Comparison of ENCODE assay signal across 10 cellular contexts in genomic region chr15:56608140-56608778, GRCh38.
DNase-seq lines count a peak whose midpoint lies in the region; ATAC-seq and TF ChIP-seq lines count a peak whose summit lies in the region.
"Had no signal": no experiment of that assay in that cellular context is flagged by ENCODE, and none has a peak within 500 bp of the region (broad histone marks: within the 10 kb centered on the region; RNA-seq: fewer than 3 reads in every experiment).

No MANE protein-coding gene starts in this region.

- no peak overlapping the region for H3K14ac ChIP-seq in IMR-90 (replicated peaks; ENCODE audit: low read depth, low read length)

- H3K9me3 ChIP-seq in IMR-90 (ENCODE audit: control insufficient read depth, insufficient read depth, low read length) (no peaks in the 10 kb centered on the region), mucosa of descending colon (peaks cover 7% of the 10 kb centered on the region), right atrium auricular region (peaks cover 0 to 17% of the 10 kb centered on the region in 2 donors), stomach (peaks cover 0 to 14% (median under 1%) of the 10 kb centered on the region in 4 donors)

- no peaks in the 10 kb centered on the region for H4K20me1 ChIP-seq in IMR-90 (ENCODE audit: insufficient read depth, low read length)

- TF ChIP-seq RAD21 in IMR-90 (IDR thresholded peaks at IDR 0.05; ENCODE audit: low read length): no peak

- in situ Hi-C loops in IMR-90 (cut with MboI; ENCODE audit: low sequenced_read_pairs): no loop called here

- H2AFZ ChIP-seq in IMR-90 (replicated peaks; ENCODE audit: low read length, poor library complexity): no peak overlapping the region

- H4K5ac ChIP-seq in IMR-90 (ENCODE audit: low read depth, low read length): no peak overlapping the region

- no peak overlapping the region for H4K8ac ChIP-seq in IMR-90 (ENCODE audit: low read depth in 2 of 2, low read length in 2 of 2)

- no peak overlapping the region for H3K23ac ChIP-seq in IMR-90 (ENCODE audit: low read depth, low read length)

- H3K18ac ChIP-seq in IMR-90 (ENCODE audit: low read depth, low read length): no peak overlapping the region

- dilution Hi-C loops in IMR-90 (cut with HindIII; ENCODE audit: low sequenced_read_pairs, unreplicated experiment): no loop called here

- no peak overlapping the region for H4K91ac ChIP-seq in IMR-90 (ENCODE audit: insufficient read depth, low read depth, low read length)

- WGBS in IMR-90 (ENCODE audit: extremely low coverage in 2 of 2, insufficient read length in 1 of 2), 2 experiments: no CpG with 5 or more reads among the region's 1 CpG
- 77 to 94% (median 86%) methylated on average over 1 of the region's 1 CpG for WGBS in stomach, 5 donors

- TF ChIP-seq CTCF in IMR-90 (conservative IDR thresholded peaks at IDR 0.05; ENCODE audit: low read depth, low read length) (no peak), mucosa of descending colon (IDR thresholded peaks at IDR 0.05) (no peak), right atrium auricular region (IDR thresholded peaks at IDR 0.05) (no peak), stomach (IDR thresholded peaks at IDR 0.05) (no peak)

- no peak overlapping the region for H3K9ac ChIP-seq in IMR-90 (ENCODE audit: low read depth, low read length)

- H3K4ac ChIP-seq in IMR-90 (ENCODE audit: low read depth, low read length): no peak overlapping the region

- TF ChIP-seq POLR2A in IMR-90 (IDR thresholded peaks at IDR 0.05; ENCODE audit: low read depth, low read length) (no peak), stomach (IDR thresholded peaks at IDR 0.05) (no peak)

- H3K27ac ChIP-seq in IMR-90 (ENCODE audit: insufficient read depth, low read length) (no peak overlapping the region), right atrium auricular region (no peak overlapping the region), stomach (no peak overlapping the region)

- TF ChIP-seq EP300 in stomach (IDR thresholded peaks at IDR 0.05): no peak

- DNase-seq in IMR-90 (peak; percentile 10), mucosa of descending colon (peak in 1 of 3 donors; percentile 5), right atrium auricular region (ENCODE audit: low spot score) (no peak), stomach (no peak)
- DNase-seq in stimulated activated CD4-positive, alpha-beta T cell treated with anti-CD3 and anti-CD28 coated beads, Interleukin-1b, Interleukin-23, amount 100 ng/mL, for 48 hours: no peak
- no peak for DNase-seq in activated CD4-positive, alpha-beta T cell treated with anti-CD3 and anti-CD28 coated beads, Interleukin-2, amount 50 U/mL, for 1 hour
- DNase-seq: activated CD4-positive, alpha-beta T cell treated with anti-CD3 and anti-CD28 coated beads, Interleukin-2, amount 50 U/mL, for 48 hours; NCI-H510A treated with DMSO at 0.1 percent for 48 hours had no signal

- ATAC-seq in GM18870 (IDR thresholded peaks at IDR 0.05; ENCODE audit: unreplicated experiment): peak; percentile 97
- ATAC-seq in HG02610 (IDR thresholded peaks at IDR 0.05; ENCODE audit: unreplicated experiment): peak; percentile 98
- peak; percentile 37 for ATAC-seq in IMR-90 (ENCODE audit: low read depth)
- ATAC-seq in mucosa of descending colon: peak; percentile 29

- H3K4me3 ChIP-seq in IMR-90 (ENCODE audit: insufficient read depth, low read depth, low read length): no peak overlapping the region
- no peak overlapping the region for H3K4me3 ChIP-seq in mucosa of descending colon
- H3K4me3 ChIP-seq in right atrium auricular region: no peak overlapping the region
- H3K4me3 ChIP-seq in stomach: no peak overlapping the region

- no peaks in the 10 kb centered on the region for H3K9me1 ChIP-seq in IMR-90 (ENCODE audit: insufficient read depth, low read length)

- H3K4me1 ChIP-seq in IMR-90 (ENCODE audit: control insufficient read depth, insufficient read depth, low read length): no peaks in the 10 kb centered on the region
- no peaks in the 10 kb centered on the region for H3K4me1 ChIP-seq in mucosa of descending colon (ENCODE audit: low read depth)
- H3K4me1 ChIP-seq in right atrium auricular region: no peaks in the 10 kb centered on the region
- no peaks in the 10 kb centered on the region for H3K4me1 ChIP-seq in stomach

- intact Hi-C loops in IMR-90 (cut with micrococcal nuclease) (no loop called here), mucosa of descending colon (cut with DNase I, micrococcal nuclease) (no loop called here), stomach (cut with DNase I; ENCODE audit: low total_unique reads) (no loop called here)

- peak overlapping the region; percentile 45; the same call in 1 of the 2 replicates for H3K4me2 ChIP-seq in IMR-90 (ENCODE audit: low read depth, low read length)

- H3K79me1 ChIP-seq in IMR-90 (ENCODE audit: low read depth in 1 of 2, low read length in 2 of 2): no peaks in the 10 kb centered on the region

- no peak overlapping the region for H2BK5ac ChIP-seq in IMR-90 (ENCODE audit: low read depth, low read length, poor library complexity, severe bottlenecking)

- no peak overlapping the region for H2AK9ac ChIP-seq in IMR-90 (replicated peaks; ENCODE audit: low read depth, low read length, poor library complexity)

- BruUV-seq in IMR-90 (replicated peaks; lab: Mats Ljungman, UMichigan): no TSS peak

- no peak overlapping the region for H2AK5ac ChIP-seq in IMR-90 (ENCODE audit: low read depth, low read length)

- H3K27me3 ChIP-seq in IMR-90 (ENCODE audit: control insufficient read depth, insufficient read depth, low read length) (no peaks in the 10 kb centered on the region), right atrium auricular region (no peaks in the 10 kb centered on the region), stomach (no peaks in the 10 kb centered on the region)

- H2BK120ac ChIP-seq in IMR-90 (ENCODE audit: low read depth, low read length): no peak overlapping the region

- POLR2A ChIA-PET in IMR-90 (lab: Charles Lee; ENCODE audit: unreplicated experiment): no interaction called here

- H2BK20ac ChIP-seq in IMR-90 (ENCODE audit: low read depth, low read length): no peak overlapping the region

- no peak overlapping the region for H2BK15ac ChIP-seq in IMR-90 (ENCODE audit: low read depth, low read length)

- H3K36me3 ChIP-seq in IMR-90 (ENCODE audit: control insufficient read depth, insufficient read depth, low read length) (no peaks in the 10 kb centered on the region), mucosa of descending colon (ENCODE audit: low read depth) (no peaks in the 10 kb centered on the region), right atrium auricular region (no peaks in the 10 kb centered on the region), stomach (no peaks in the 10 kb centered on the region)

- no peak overlapping the region for H3K56ac ChIP-seq in IMR-90 (ENCODE audit: extremely low read depth, insufficient read depth, low read length)

- CTCF ChIA-PET in IMR-90 (lab: Yijun Ruan, JAX): interaction anchor here (1.0 to 1.3 kb wide), 2 partner anchors 13 to 118 kb away, joined by 3 read pairs; no protein-coding TSS in a partner anchor

TF ChIP-seq in IMR-90, 13 proteins besides CTCF, POLR2A, EP300 and RAD21:
- no peak for TF ChIP-seq USF2 (IDR thresholded peaks at IDR 0.05; ENCODE audit: low read depth, low read length)
- no peak for TF ChIP-seq MXI1 (IDR thresholded peaks at IDR 0.05; ENCODE audit: borderline replicate concordance, low read depth, low read length)
- no peak for TF ChIP-seq BHLHE40 (IDR thresholded peaks at IDR 0.05; ENCODE audit: low read depth, low read length)
- TF ChIP-seq CEBPB (IDR thresholded peaks at IDR 0.05; ENCODE audit: low read depth, low read length): no peak
- TF ChIP-seq CHD1 (IDR thresholded peaks at IDR 0.05; ENCODE audit: low read depth, low read length): no peak

Comparison
In these comparisons a context has a peak if more than half of its experiments do, and no peak if none do; other contexts are left out.
1. ATAC-seq: peak in every context shown above with its lines; median percentile 98 in HG02610; 97 in GM18870; 37 in IMR-90; 29 in mucosa of descending colon.